15 cellular contexts compared by ENCODE assay signal in the genomic region with DNA sequence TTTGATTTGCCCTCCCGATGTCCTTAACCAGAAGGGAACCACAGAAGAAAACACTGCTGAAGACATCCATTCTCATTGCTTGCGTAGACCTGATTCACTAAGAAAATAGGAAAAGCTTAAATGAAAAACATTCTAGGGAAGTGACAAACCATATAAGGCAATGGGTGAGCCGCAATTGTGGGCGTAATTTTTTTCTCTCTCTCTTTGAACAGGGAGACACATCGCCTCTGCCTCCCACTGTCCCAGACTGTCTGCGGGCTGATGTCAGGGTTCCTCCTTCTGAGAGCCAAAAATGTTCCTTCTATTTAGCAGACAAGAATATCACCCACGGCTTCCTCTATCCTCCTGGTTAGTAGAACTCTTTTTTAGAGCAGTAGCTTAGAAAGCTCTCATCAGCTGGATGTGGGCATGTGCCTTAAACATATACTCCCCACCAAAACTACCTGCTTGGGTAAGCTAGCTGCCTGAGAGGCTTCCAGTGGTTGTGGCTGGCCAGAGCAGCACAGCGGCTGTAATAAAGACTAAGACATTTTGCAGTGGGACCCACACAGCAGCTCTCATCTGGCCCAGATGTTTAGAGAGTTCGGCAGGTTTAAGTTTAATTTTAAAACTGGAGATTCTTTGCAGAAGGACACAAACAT. TPM values are rescaled to one million over a fixed set of nuclear protein-coding genes. Genes with fewer than 3 reads are reported as not detected.
DNase-seq lines count a peak whose midpoint lies in the region; FAIRE-seq and TF ChIP-seq lines count a peak whose summit lies in the region.
"Had no signal": no experiment of that assay in that cellular context is flagged by ENCODE, and none has a peak within 500 bp of the region (broad histone marks: within the 10 kb centered on the region; RNA-seq: fewer than 3 reads in every experiment).

No MANE protein-coding gene starts in this region.

- no peaks in the 10 kb centered on the region for H3K4me1 Mint-ChIP-seq in activated CD4-positive, alpha-beta T cell treated with anti-CD3 and anti-CD28 coated beads, Interleukin-2, amount 10 ng/mL, durations not matched to agents 24 days and 14 days

- DNase-seq in amniotic epithelial cell (ENCODE audit: low read depth), result peak; percentile 45
- peak; percentile 50 for DNase-seq in glomerular endothelial cell (ENCODE audit: extremely low read depth, low read depth, low spot score)
- peak; percentile 57 for DNase-seq in smooth muscle cell of the brain vasculature (ENCODE audit: low read depth, low spot score)
- DNase-seq in small intestine, result no peak
- no peak for DNase-seq in NCI-H774 (lab: John Stamatoyannopoulos, UW)
- no peak for DNase-seq in NCI-H128 (lab: John Stamatoyannopoulos, UW; ENCODE audit: unreplicated experiment)
- no peak for DNase-seq in activated CD4-positive, alpha-beta T cell treated with anti-CD3 and anti-CD28 coated beads, Interleukin-2, amount 10 ng/mL, durations not matched to agents 24 days and 14 days
- DNase-seq: activated CD8-positive, alpha-beta memory T cell treated with anti-CD3 and anti-CD28 coated beads, Interleukin-2, amount 10 ng/mL, durations not matched to agents 7 days and 5 days; DND-41; NCI-H1092 treated with DMSO at 0.1 percent for 48 hours; T-helper 2 cell had no signal

- WGBS in small intestine, 3 donors, result 74 to 88% (median 85%) methylated on average over 9 of the region's 9 CpGs

- H3K27ac Mint-ChIP-seq in activated CD4-positive, alpha-beta T cell treated with anti-CD3 and anti-CD28 coated beads, Interleukin-2, amount 10 ng/mL, durations not matched to agents 24 days and 14 days, result no peak overlapping the region
- H3K27ac Mint-ChIP-seq: activated CD8-positive, alpha-beta memory T cell treated with anti-CD3 and anti-CD28 coated beads, Interleukin-2, amount 10 ng/mL, durations not matched to agents 7 days and 5 days; type B pancreatic cell had no signal

- intact Hi-C loops in activated CD4-positive, alpha-beta T cell treated with anti-CD3 and anti-CD28 coated beads, Interleukin-2, amount 10 ng/mL, durations not matched to agents 24 days and 14 days (cut with micrococcal nuclease), result no loop called here

- no peak for TF ChIP-seq CTCF in HEK293 (tag by site-specific recombination; IDR thresholded peaks at IDR 0.05)

- H3K36me3 ChIP-seq in HEK293 (ENCODE audit: control insufficient read depth in 2 of 2, insufficient read depth in 1 of 2, low read length in 2 of 2), result no peaks in the 10 kb centered on the region
- no peaks in the 10 kb centered on the region for H3K36me3 ChIP-seq in small intestine (ENCODE audit: control insufficient read depth in 2 of 2, insufficient read depth in 2 of 2, low read length in 2 of 2)
- H3K36me3 ChIP-seq: cardiac muscle cell had no signal

- FAIRE-seq in small intestine (lab: Jason Lieb, UNC), result no peak

- H3K4me3 ChIP-seq in HEK293 (ENCODE audit: low read depth, low read length), result no peak overlapping the region
- H3K4me3 ChIP-seq in small intestine (ENCODE audit: low read depth in 1 of 2, low read length in 2 of 2), result no peak overlapping the region
- H3K4me3 ChIP-seq: cardiac muscle cell had no signal

- no peaks in the 10 kb centered on the region for H3K36me3 Mint-ChIP-seq in activated CD4-positive, alpha-beta T cell treated with anti-CD3 and anti-CD28 coated beads, Interleukin-2, amount 10 ng/mL, durations not matched to agents 24 days and 14 days (ENCODE audit: low read depth)
- H3K36me3 Mint-ChIP-seq: activated CD8-positive, alpha-beta memory T cell treated with anti-CD3 and anti-CD28 coated beads, Interleukin-2, amount 10 ng/mL, durations not matched to agents 7 days and 5 days; type B pancreatic cell had no signal

- H3K4me3 Mint-ChIP-seq in activated CD4-positive, alpha-beta T cell treated with anti-CD3 and anti-CD28 coated beads, Interleukin-2, amount 10 ng/mL, durations not matched to agents 24 days and 14 days, result no peak overlapping the region
- H3K4me3 Mint-ChIP-seq: activated CD8-positive, alpha-beta memory T cell treated with anti-CD3 and anti-CD28 coated beads, Interleukin-2, amount 10 ng/mL, durations not matched to agents 7 days and 5 days; type B pancreatic cell had no signal

- CTCF ChIA-PET in HEK293 (lab: Yijun Ruan, JAX), result interaction anchor here (1.1 to 2.0 kb wide), 3 partner anchors 12 to 1035 kb away, joined by 3 to 11 read pairs (median 4); no protein-coding TSS in a partner anchor

- H3K4me1 ChIP-seq in HEK293 (ENCODE audit: control insufficient read depth, insufficient read depth, low read length) (no peaks in the 10 kb centered on the region), small intestine (ENCODE audit: control insufficient read depth in 2 of 2, insufficient read depth in 1 of 2, low read depth in 1 of 2, low read length in 1 of 2) (no peaks in the 10 kb centered on the region)

- POLR2A ChIA-PET in HEK293 (lab: Yijun Ruan, JAX), result no interaction called here

- no peaks in the 10 kb centered on the region for H3K9me3 ChIP-seq in HEK293 (ENCODE audit: control insufficient read depth, insufficient read depth, low read depth, low read length)
- H3K9me3 ChIP-seq in small intestine (ENCODE audit: control insufficient read depth, low read depth), result no peaks in the 10 kb centered on the region

- no peaks in the 10 kb centered on the region for H3K27me3 ChIP-seq in small intestine (ENCODE audit: control insufficient read depth in 2 of 2, insufficient read depth in 2 of 2, low read length in 2 of 2)
- H3K27me3 ChIP-seq: cardiac muscle cell had no signal

- H3K27ac ChIP-seq in HEK293 (ENCODE audit: extremely low read depth, low read depth, low read length), result no peak overlapping the region
- H3K27ac ChIP-seq in small intestine (ENCODE audit: low read depth in 1 of 2, low read length in 1 of 2), result no peak overlapping the region
- H3K27ac ChIP-seq: cardiac muscle cell had no signal

- no peaks in the 10 kb centered on the region for H3K9me3 Mint-ChIP-seq in activated CD4-positive, alpha-beta T cell treated with anti-CD3 and anti-CD28 coated beads, Interleukin-2, amount 10 ng/mL, durations not matched to agents 24 days and 14 days
- H3K9me3 Mint-ChIP-seq: type B pancreatic cell had no signal

- peaks cover 8% of the 10 kb centered on the region for H3K27me3 Mint-ChIP-seq in activated CD4-positive, alpha-beta T cell treated with anti-CD3 and anti-CD28 coated beads, Interleukin-2, amount 10 ng/mL, durations not matched to agents 24 days and 14 days
- H3K27me3 Mint-ChIP-seq: activated CD8-positive, alpha-beta memory T cell treated with anti-CD3 and anti-CD28 coated beads, Interleukin-2, amount 10 ng/mL, durations not matched to agents 7 days and 5 days; type B pancreatic cell had no signal

TF ChIP-seq in HEK293, 187 proteins besides CTCF, POLR2A, EP300 and RAD21:
- TF ChIP-seq ZFHX2 (tag by site-specific recombination; conservative IDR thresholded peaks at IDR 0.05) (peak; percentile 49), EGR2 (tag by site-specific recombination; IDR thresholded peaks at IDR 0.05; ENCODE audit: low read depth) (peak; percentile 62)
- TF ChIP-seq, protein P1, sequence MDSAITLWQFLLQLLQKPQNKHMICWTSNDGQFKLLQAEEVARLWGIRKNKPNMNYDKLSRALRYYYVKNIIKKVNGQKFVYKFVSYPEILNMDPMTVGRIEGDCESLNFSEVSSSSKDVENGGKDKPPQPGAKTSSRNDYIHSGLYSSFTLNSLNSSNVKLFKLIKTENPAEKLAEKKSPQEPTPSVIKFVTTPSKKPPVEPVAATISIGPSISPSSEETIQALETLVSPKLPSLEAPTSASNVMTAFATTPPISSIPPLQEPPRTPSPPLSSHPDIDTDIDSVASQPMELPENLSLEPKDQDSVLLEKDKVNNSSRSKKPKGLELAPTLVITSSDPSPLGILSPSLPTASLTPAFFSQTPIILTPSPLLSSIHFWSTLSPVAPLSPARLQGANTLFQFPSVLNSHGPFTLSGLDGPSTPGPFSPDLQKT (IDR thresholded peaks at IDR 0.05; ENCODE audit: borderline replicate concordance, low read depth, low read length), result no peak

RNA-seq across cellular contexts. Expression of gene CTAGE9, which starts 22.7 kb away (rescaled TPM):
- 0.05 TPM in 1 of 2 replicates, not detected in the other for total RNA-seq in glomerular endothelial cell
- not detected for polyA plus RNA-seq in small intestine
- not detected in 2 replicates for total RNA-seq in activated CD4-positive, alpha-beta T cell treated with anti-CD3 and anti-CD28 coated beads, Interleukin-2, amount 10 ng/mL, durations not matched to agents 24 days and 14 days
- total RNA-seq: activated CD8-positive, alpha-beta memory T cell treated with anti-CD3 and anti-CD28 coated beads, Interleukin-2, amount 10 ng/mL, durations not matched to agents 7 days and 5 days; cardiac muscle cell had no signal
- polyA plus RNA-seq: cardiac muscle cell, neural cell had no signal

RNA-seq across cellular contexts. Expression of gene OR2A4, which starts 32.3 kb away (rescaled TPM):
- total RNA-seq in glomerular endothelial cell, result 0.10 TPM in 1 of 2 replicates, not detected in the other
- not detected for polyA plus RNA-seq in small intestine
- not detected in 2 replicates for total RNA-seq in activated CD4-positive, alpha-beta T cell treated with anti-CD3 and anti-CD28 coated beads, Interleukin-2, amount 10 ng/mL, durations not matched to agents 24 days and 14 days
- total RNA-seq: activated CD8-positive, alpha-beta memory T cell treated with anti-CD3 and anti-CD28 coated beads, Interleukin-2, amount 10 ng/mL, durations not matched to agents 7 days and 5 days; cardiac muscle cell had no signal
- polyA plus RNA-seq: cardiac muscle cell, neural cell had no signal

Comparison
In these comparisons a context has a peak if more than half of its experiments do, and no peak if none do; other contexts are left out.
1. DNase-seq: peak in amniotic epithelial cell (single experiment), glomerular endothelial cell (single experiment) and smooth muscle cell of the brain vasculature (single experiment); none in small intestine (single experiment), NCI-H774 (single experiment), NCI-H128 (single experiment) and activated CD4-positive, alpha-beta T cell treated with anti-CD3 and anti-CD28 coated beads, Interleukin-2, amount 10 ng/mL, durations not matched to agents 24 days and 14 days (single experiment).